In the genomic region with DNA sequence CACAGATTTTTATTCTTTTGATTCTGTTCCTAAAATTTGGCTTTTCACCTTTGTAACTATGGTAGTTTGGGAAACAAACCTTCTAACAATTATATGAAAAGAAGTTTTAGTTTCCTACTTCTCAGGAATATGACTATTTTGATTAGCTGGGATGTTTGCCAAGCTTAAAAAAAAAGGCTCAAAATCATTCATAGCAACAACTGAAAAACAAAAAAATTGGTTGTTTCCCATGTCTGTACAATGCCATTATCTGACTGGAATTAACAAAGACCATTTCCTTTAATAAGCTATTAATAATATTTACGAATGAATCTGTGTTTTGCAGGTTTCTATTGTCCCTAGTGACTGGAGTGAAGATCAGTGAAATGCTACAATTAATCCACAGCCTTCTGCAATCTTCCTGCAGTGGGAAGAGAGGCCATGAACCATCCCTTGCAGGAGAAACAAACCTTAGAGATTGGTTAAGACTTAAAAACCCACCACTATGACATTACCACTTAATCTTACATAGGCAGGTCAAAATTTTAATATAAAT, we compare ENCODE assay signal across 8 cellular contexts. TPM values are rescaled to one million over a fixed set of nuclear protein-coding genes. Genes with fewer than 3 reads are reported as not detected.
DNase-seq lines count a peak whose midpoint lies in the region; ATAC-seq and TF ChIP-seq lines count a peak whose summit lies in the region.

No MANE protein-coding gene starts in this region.

- H3K27me3 ChIP-seq in GM23248 (replicated peaks; ENCODE audit: insufficient read depth) (no peaks in the 10 kb centered on the region), SU-DHL-6 (ENCODE audit: low read length) (no peaks in the 10 kb centered on the region), gastrocnemius medialis (no peaks in the 10 kb centered on the region)

- TF ChIP-seq CTCF in SU-DHL-6 (IDR thresholded peaks at IDR 0.05; ENCODE audit: insufficient read depth, low read length, poor library complexity, severe bottlenecking) (no peak), fibroblast of pulmonary artery (IDR thresholded peaks at IDR 0.05; ENCODE audit: low read length, missing control alignments) (no peak), gastrocnemius medialis (IDR thresholded peaks at IDR 0.05 in 4 of 5, conservative IDR thresholded peaks at IDR 0.05 in 1 of 5) (no peak)

- H3K27ac ChIP-seq in GM23248 = peak overlapping the region; percentile 87
- H3K27ac ChIP-seq in SU-DHL-6 (ENCODE audit: low read depth, low read length) = no peak overlapping the region
- H3K27ac ChIP-seq in gastrocnemius medialis = peak overlapping the region; percentile 69 to 100 (median 96)
- no peak overlapping the region for H3K27ac ChIP-seq in substantia nigra (ENCODE audit: low read depth, low read length, poor library complexity, severe bottlenecking)

- H3K4me1 ChIP-seq in GM23248 (ENCODE audit: insufficient read depth) (peaks cover 40% of the 10 kb centered on the region), gastrocnemius medialis (peaks cover 59 to 71% of the 10 kb centered on the region in 2 donors)

- no peak overlapping the region for H2AFZ ChIP-seq in GM23248
- H2AFZ ChIP-seq in SU-DHL-6 (ENCODE audit: low read depth, low read length, severe bottlenecking) = no peak overlapping the region

- TF ChIP-seq POLR2A in gastrocnemius medialis (IDR thresholded peaks at IDR 0.05) = no peak

- DNase-seq in GM23248 (peak; percentile 46), fibroblast of pulmonary artery (ENCODE audit: low read depth) (peak; percentile 46), gastrocnemius medialis (no peak), GOT3 (lab: John Stamatoyannopoulos, UW) (no peak), HuH-7 (ENCODE audit: low spot score) (no peak), substantia nigra (lab: John Stamatoyannopoulos, UW) (no peak)

- H3F3A ChIP-seq in GM23248 (ENCODE audit: insufficient read depth) (peaks cover 68% of the 10 kb centered on the region), SU-DHL-6 (ENCODE audit: insufficient read depth) (peaks cover 38% of the 10 kb centered on the region)

- peaks cover 71% of the 10 kb centered on the region for H3K79me2 ChIP-seq in GM23248 (ENCODE audit: insufficient read depth)
- peaks cover 56% of the 10 kb centered on the region for H3K79me2 ChIP-seq in SU-DHL-6 (ENCODE audit: insufficient read depth, low read length)

- H3K4me3 ChIP-seq in GM23248 (peak overlapping the region; percentile 86), SU-DHL-6 (ENCODE audit: insufficient read depth, low read length, poor library complexity, severe bottlenecking) (peak overlapping the region; percentile 16), fibroblast of pulmonary artery (replicated peaks; ENCODE audit: low read depth, low read length) (peak overlapping the region; percentile 80), gastrocnemius medialis (peak overlapping the region; percentile 73 to 100 (median 88))

- H3K9ac ChIP-seq in GM23248 = peak overlapping the region; percentile 24
- H3K9ac ChIP-seq in SU-DHL-6 (ENCODE audit: low read length) = peak overlapping the region; percentile 4; the same call in 1 of the 2 replicates

- in situ Hi-C loops in GM23248 (cut with MboI) (no loop called here), gastrocnemius medialis (cut with MboI; ENCODE audit: low sequenced_read_pairs in 4 of 4) (no loop called here)

- H4K20me1 ChIP-seq in GM23248 (ENCODE audit: insufficient read depth) (peaks cover 11% of the 10 kb centered on the region; the same call in 1 of the 2 replicates), SU-DHL-6 (ENCODE audit: low read depth, low read length) (peaks cover 33% of the 10 kb centered on the region)

- intact Hi-C loops in gastrocnemius medialis (cut with DNase I; ENCODE audit: low total_unique reads) = no loop called here

- H3K4me2 ChIP-seq in GM23248 (ENCODE audit: unreplicated experiment) = peak overlapping the region; percentile 87
- peak overlapping the region; percentile 60 for H3K4me2 ChIP-seq in SU-DHL-6 (ENCODE audit: low read depth, low read length, poor library complexity, severe bottlenecking)

- H3K9me3 ChIP-seq in GM23248 (ENCODE audit: low read depth) (no peaks in the 10 kb centered on the region), SU-DHL-6 (ENCODE audit: insufficient read depth, low read length) (peaks cover 5% of the 10 kb centered on the region; the same call in 1 of the 2 replicates), gastrocnemius medialis (no peaks in the 10 kb centered on the region)

- H3K36me3 ChIP-seq in GM23248 (ENCODE audit: low read depth) (no peaks in the 10 kb centered on the region), SU-DHL-6 (ENCODE audit: low read length) (peaks cover 29% of the 10 kb centered on the region), gastrocnemius medialis (no peaks in the 10 kb centered on the region)

- WGBS in GM23248 (ENCODE audit: low coverage in 1 of 2, low lambda C conversion rate in 2 of 2, missing lambda C conversion rate in 2 of 2), 2 experiments = 36 to 49% methylated on average over 1 of the region's 1 CpG

- H3K9me2 ChIP-seq in GM23248 (ENCODE audit: insufficient read depth) = no peaks in the 10 kb centered on the region
- H3K9me2 ChIP-seq in SU-DHL-6 (replicated peaks; ENCODE audit: insufficient read depth, low read length) = no peaks in the 10 kb centered on the region

- no peak for ATAC-seq in gastrocnemius medialis
- no peak for ATAC-seq in HG02759 (IDR thresholded peaks at IDR 0.05; ENCODE audit: unreplicated experiment)

RNA-seq across cellular contexts. Expression of a gene that starts 4.2 kb away (rescaled TPM):
- total RNA-seq in GM23248 (2014; rRNA removed; shearing (Covaris generic)) = 17.0 and 17.3 TPM in 2 replicates
- polyA plus RNA-seq in GM23248 (2016; fragmentation: Nextera tagmentation; extraction: Ambion mirVana) = 1.4 and 1.6 TPM in 2 replicates
- total RNA-seq in gastrocnemius medialis = 10 to 100 TPM; 13.0 to 18.7 (median 15.9) TPM

RNA-seq across cellular contexts. Expression of a gene that starts 33.2 kb away (rescaled TPM):
- 138 and 179 TPM in 2 replicates for total RNA-seq in GM23248 (2014; rRNA removed; shearing (Covaris generic))
- 165 and 166 TPM in 2 replicates for polyA plus RNA-seq in GM23248 (2016; fragmentation: Nextera tagmentation; extraction: Ambion mirVana)
- 100 to 1,000 TPM in 3 of 4 donors, 10 to 100 TPM in 1; 83.0 to 147 (median 132) TPM for total RNA-seq in gastrocnemius medialis

Comparison
In these comparisons a context has a peak if more than half of its experiments do, and no peak if none do; other contexts are left out.
1. DNase-seq: peak in GM23248 (single experiment) and fibroblast of pulmonary artery (single experiment); none in gastrocnemius medialis (0 of 2), GOT3 (single experiment), HuH-7 (single experiment) and substantia nigra (0 of 49).
2. H3K27ac ChIP-seq: peak in GM23248 (single experiment) and gastrocnemius medialis (4 of 4); none in SU-DHL-6 (single experiment) and substantia nigra (single experiment).
3. H3K4me3 ChIP-seq: peak in every context shown above with its lines; median percentile 88 in gastrocnemius medialis; 86 in GM23248; 80 in fibroblast of pulmonary artery; 16 in SU-DHL-6.